ENCODE assay signal across 24 cellular contexts in genomic region chr6:43930440-43931154, GRCh38.
"Had no signal": no experiment of that assay in that cellular context is flagged by ENCODE, and none has a peak within 500 bp of the region (broad histone marks: within the 10 kb centered on the region; RNA-seq: fewer than 3 reads in every experiment).

No MANE protein-coding gene starts in this region.

- H3K36me3 ChIP-seq: esophagus muscularis mucosa, heart left ventricle, right atrium auricular region, upper lobe of left lung had no signal

- H3K27me3 Mint-ChIP-seq: activated CD4-positive, alpha-beta memory T cell treated with anti-CD3 and anti-CD28 coated beads, Interleukin-2, amount 10 ng/mL, durations not matched to agents 7 days and 5 days; activated CD4-positive, alpha-beta T cell treated with anti-CD3 and anti-CD28 coated beads, Interleukin-2, amount 10 ng/mL, durations not matched to agents 7 days and 5 days; activated CD8-positive, alpha-beta memory T cell treated with anti-CD3 and anti-CD28 coated beads, Interleukin-2, amount 10 ng/mL, durations not matched to agents 7 days and 5 days; stimulated activated naive CD8-positive, alpha-beta T cell treated with anti-CD3 and anti-CD28 coated beads, Interleukin-15, Interleukin-2, amounts not matched to agents 100 ng/mL and 50 ng/mL, for 24 hours had no signal

- H3K27ac ChIP-seq: esophagus muscularis mucosa, foreskin keratinocyte, heart left ventricle, parathyroid adenoma, right atrium auricular region, upper lobe of left lung, VCaP had no signal

- H3K9ac ChIP-seq: parathyroid adenoma had no signal

- H3K27ac Mint-ChIP-seq: activated CD4-positive, alpha-beta memory T cell treated with anti-CD3 and anti-CD28 coated beads, Interleukin-2, amount 10 ng/mL, durations not matched to agents 7 days and 5 days; activated CD4-positive, alpha-beta T cell treated with anti-CD3 and anti-CD28 coated beads, Interleukin-2, amount 10 ng/mL, durations not matched to agents 7 days and 5 days; activated CD8-positive, alpha-beta memory T cell treated with anti-CD3 and anti-CD28 coated beads, Interleukin-2, amount 10 ng/mL, durations not matched to agents 7 days and 5 days; activated T-helper 2 cell treated with anti-CD3 and anti-CD28 coated beads, Interferon-gamma antibody, Interleukin-2, Interleukin-4, amounts not matched to agents 10 μg/mL and 5 μg/mL and 100 μg/mL, durations not matched to agents 14 hours and 24 hours and 36 hours; stimulated activated naive CD8-positive, alpha-beta T cell treated with anti-CD3 and anti-CD28 coated beads, Interleukin-15, Interleukin-2, amounts not matched to agents 100 ng/mL and 50 ng/mL, for 24 hours had no signal

- H2AFZ ChIP-seq: parathyroid adenoma had no signal

- FAIRE-seq: colon had no signal

- H3K4me1 ChIP-seq: right atrium auricular region had no signal

- H3K4me3 ChIP-seq: esophagus muscularis mucosa, heart left ventricle, lung, mucosa of descending colon, right atrium auricular region, upper lobe of left lung had no signal

- H3K9me3 Mint-ChIP-seq: activated CD4-positive, alpha-beta memory T cell treated with anti-CD3 and anti-CD28 coated beads, Interleukin-2, amount 10 ng/mL, durations not matched to agents 7 days and 5 days; activated CD4-positive, alpha-beta T cell treated with anti-CD3 and anti-CD28 coated beads, Interleukin-2, amount 10 ng/mL, durations not matched to agents 7 days and 5 days; activated naive CD4-positive, alpha-beta T cell treated with anti-CD3 and anti-CD28 coated beads, Interleukin-2, amount 50 U/mL, for 72 hours; activated T-helper 2 cell treated with anti-CD3 and anti-CD28 coated beads, Interferon-gamma antibody, Interleukin-2, Interleukin-4, amounts not matched to agents 10 μg/mL and 5 μg/mL and 100 μg/mL, durations not matched to agents 14 hours and 24 hours and 36 hours; stimulated activated naive CD8-positive, alpha-beta T cell treated with anti-CD3 and anti-CD28 coated beads, Interleukin-15, Interleukin-2, amounts not matched to agents 100 ng/mL and 50 ng/mL, for 24 hours had no signal

- DNase-seq: activated CD4-positive, alpha-beta memory T cell treated with anti-CD3 and anti-CD28 coated beads, Interleukin-2, amount 10 ng/mL, durations not matched to agents 7 days and 5 days; activated CD4-positive, alpha-beta T cell treated with anti-CD3 and anti-CD28 coated beads, Interleukin-2, amount 10 ng/mL, durations not matched to agents 7 days and 5 days; activated CD4-positive, CD25-positive, alpha-beta regulatory T cell treated with anti-CD3 and anti-CD28 coated beads, Interleukin-2, amount 50 U/mL, for 72 hours; activated CD8-positive, alpha-beta memory T cell treated with anti-CD3 and anti-CD28 coated beads, Interleukin-2, amount 10 ng/mL, durations not matched to agents 7 days and 5 days; activated T-cell treated with anti-CD3 and anti-CD28 coated beads, Interleukin-2, amount 50 U/mL, for 48 hours; dermis blood vessel endothelial cell; effector CD4-positive, alpha-beta T cell; foreskin keratinocyte; heart left ventricle; kidney glomerular epithelial cell; mucosa of descending colon; nucleus accumbens; substantia nigra; T-helper 1 cell; upper lobe of left lung had no signal

- H3K4me3 Mint-ChIP-seq: activated CD4-positive, alpha-beta memory T cell treated with anti-CD3 and anti-CD28 coated beads, Interleukin-2, amount 10 ng/mL, durations not matched to agents 7 days and 5 days; activated CD4-positive, alpha-beta T cell treated with anti-CD3 and anti-CD28 coated beads, Interleukin-2, amount 10 ng/mL, durations not matched to agents 7 days and 5 days; activated CD8-positive, alpha-beta memory T cell treated with anti-CD3 and anti-CD28 coated beads, Interleukin-2, amount 10 ng/mL, durations not matched to agents 7 days and 5 days; stimulated activated naive CD8-positive, alpha-beta T cell treated with anti-CD3 and anti-CD28 coated beads, Interleukin-15, Interleukin-2, amounts not matched to agents 100 ng/mL and 50 ng/mL, for 24 hours had no signal

- H3K27me3 ChIP-seq: esophagus muscularis mucosa, heart left ventricle, right atrium auricular region, upper lobe of left lung had no signal

- H3K36me3 Mint-ChIP-seq: activated CD8-positive, alpha-beta memory T cell treated with anti-CD3 and anti-CD28 coated beads, Interleukin-2, amount 10 ng/mL, durations not matched to agents 7 days and 5 days; activated naive CD4-positive, alpha-beta T cell treated with anti-CD3 and anti-CD28 coated beads, Interleukin-2, amount 50 U/mL, for 72 hours had no signal

- ATAC-seq: activated CD8-positive, alpha-beta memory T cell treated with anti-CD3 and anti-CD28 coated beads, Interleukin-2, amount 10 ng/mL, durations not matched to agents 7 days and 5 days; activated naive CD4-positive, alpha-beta T cell treated with anti-CD3 and anti-CD28 coated beads, Interleukin-2, amount 50 U/mL, for 72 hours; foreskin keratinocyte; heart left ventricle; mucosa of descending colon had no signal

- H3K9me3 ChIP-seq: esophagus muscularis mucosa, heart left ventricle, mucosa of descending colon, right atrium auricular region, upper lobe of left lung had no signal
